26 cellular contexts compared by ENCODE assay signal in genomic region chr2:202120827-202121226, GRCh38. TPM values are rescaled to one million over a fixed set of nuclear protein-coding genes. Genes with fewer than 3 reads are reported as not detected.
A peak's percentile ranks its signal among the peaks of the same experiment; 100 is the strongest.
DNase-seq lines count a peak whose midpoint lies in the region; ATAC-seq, FAIRE-seq and TF ChIP-seq lines count a peak whose summit lies in the region.
"Had no signal": no experiment of that assay in that cellular context is flagged by ENCODE, and none has a peak within 500 bp of the region (broad histone marks: within the 10 kb centered on the region; RNA-seq: fewer than 3 reads in every experiment).

No MANE protein-coding gene starts in this region.

- H2AFZ ChIP-seq in HepG2 (ENCODE audit: low read length) = no peak overlapping the region
- H2AFZ ChIP-seq: GM23248 had no signal

- POLR2A ChIA-PET in HepG2 (lab: Yijun Ruan, JAX) (no interaction called here), WTC11 (lab: Charles Lee) (no interaction called here)

- peaks cover 4% of the 10 kb centered on the region; the same call in 1 of the 2 replicates for H3K27me3 Mint-ChIP-seq in WTC11 (ENCODE audit: low read depth)
- H3K27me3 Mint-ChIP-seq in dendritic cell treated with granulocyte-macrophage colony-stimulating factor and Interleukin-4, amounts not matched to agents 40 ng/mL and 50 ng/mL, for 4 days = peaks cover 9% of the 10 kb centered on the region

- ATAC-seq in HepG2 (no peak), right lobe of liver (no peak), WTC11 (no peak)
- no peak for ATAC-seq in activated CD4-positive, CD25-positive, alpha-beta regulatory T cell treated with anti-CD3 and anti-CD28 coated beads, Interleukin-2, amount 50 U/mL, for 24 hours
- ATAC-seq: A549 had no signal

- TF ChIP-seq POLR2A in HepG2 (IDR thresholded peaks at IDR 0.05; ENCODE audit: insufficient read depth in 1 of 2, low read depth in 2 of 2, low read length in 2 of 2) (no peak), right lobe of liver (IDR thresholded peaks at IDR 0.05) (no peak)

- peaks cover 14% of the 10 kb centered on the region for H3K36me3 Mint-ChIP-seq in WTC11
- peaks cover 9% of the 10 kb centered on the region for H3K36me3 Mint-ChIP-seq in dendritic cell treated with granulocyte-macrophage colony-stimulating factor and Interleukin-4, amounts not matched to agents 40 ng/mL and 50 ng/mL, for 4 days (ENCODE audit: low read depth)
- H3K36me3 Mint-ChIP-seq: CD8-positive, alpha-beta memory T cell had no signal

- BruUV-seq in HepG2 (replicated peaks; lab: Mats Ljungman, UMichigan) = no TSS peak

- peaks cover 5% of the 10 kb centered on the region for H3K4me1 Mint-ChIP-seq in WTC11
- peaks cover 47% of the 10 kb centered on the region for H3K4me1 Mint-ChIP-seq in dendritic cell treated with granulocyte-macrophage colony-stimulating factor and Interleukin-4, amounts not matched to agents 40 ng/mL and 50 ng/mL, for 4 days (ENCODE audit: low read depth)
- H3K4me1 Mint-ChIP-seq: CD8-positive, alpha-beta memory T cell had no signal

- no peaks in the 10 kb centered on the region for H3K4me1 ChIP-seq in HepG2 (ENCODE audit: insufficient read depth, low read length)
- no peaks in the 10 kb centered on the region for H3K4me1 ChIP-seq in right lobe of liver
- H3K4me1 ChIP-seq: BE2C had no signal

- H3K9me3 ChIP-seq in HepG2 (ENCODE audit: low read length) (no peaks in the 10 kb centered on the region), right lobe of liver (no peaks in the 10 kb centered on the region)
- H3K9me3 ChIP-seq: A549, BE2C had no signal

- TF ChIP-seq EP300 in HepG2 (IDR thresholded peaks at IDR 0.05; ENCODE audit: low read depth in 2 of 2, low read length in 2 of 2) = no peak
- TF ChIP-seq EP300 in HepG2 (CRISPR knock-in tag; IDR thresholded peaks at IDR 0.05; ENCODE audit: borderline replicate concordance) = no peak

- H3K9me3 Mint-ChIP-seq in WTC11 = peaks cover 19% of the 10 kb centered on the region
- peaks cover 12% of the 10 kb centered on the region for H3K9me3 Mint-ChIP-seq in dendritic cell treated with granulocyte-macrophage colony-stimulating factor and Interleukin-4, amounts not matched to agents 40 ng/mL and 50 ng/mL, for 4 days
- H3K9me3 Mint-ChIP-seq: CD4-positive, alpha-beta T cell; CD8-positive, alpha-beta memory T cell had no signal

- DNase-seq in HepG2 (ENCODE audit: low spot score) = no peak
- no peak for DNase-seq in right lobe of liver
- no peak for DNase-seq in WTC11 (ENCODE audit: low spot score)
- DNase-seq in NCI-H1694 treated with DMSO at 0.1 percent for 48 hours (lab: John Stamatoyannopoulos, UW) = no peak
- no peak for DNase-seq in coronary artery (ENCODE audit: low spot score)
- DNase-seq: 8988T; ACHN; AML-193; BE2C; CD4-positive, alpha-beta T cell; CD8-positive, alpha-beta memory T cell; DMS53; DMS79 treated with DMSO at 0.1 percent for 48 hours; GF-D8; GM23248; H7; HCEC 1CT had no signal

- H3K36me3 ChIP-seq in HepG2 (replicated peaks in 1 of 2; ENCODE audit: control insufficient read depth in 1 of 2, insufficient read depth in 2 of 2, low read length in 2 of 2) (no peaks in the 10 kb centered on the region), right lobe of liver (no peaks in the 10 kb centered on the region)
- H3K36me3 ChIP-seq: BE2C; BLaER1 treated with 17β-estradiol and CSF1 and Interleukin-3, amounts not matched to agents 10 nM and 100 nM had no signal

- WGBS in HepG2 (ENCODE audit: low lambda C conversion rate) = 22% methylated on average over 3 of the region's 3 CpGs
- 74% methylated on average over 3 of the region's 3 CpGs for WGBS in right lobe of liver (ENCODE audit: insufficient coverage, low coverage, low lambda C conversion rate, missing lambda C conversion rate)

- intact Hi-C loops in HepG2 (cut with micrococcal nuclease; ENCODE audit: unreplicated experiment) = no loop called here
- intact Hi-C loops in right lobe of liver (cut with DNase I) = no loop called here
- intact Hi-C loops in dendritic cell treated with granulocyte-macrophage colony-stimulating factor and Interleukin-4, amounts not matched to agents 40 ng/mL and 50 ng/mL, for 4 days (cut with micrococcal nuclease) = no loop called here

- no peaks in the 10 kb centered on the region for H4K20me1 ChIP-seq in HepG2 (ENCODE audit: insufficient read depth, low read length)
- H4K20me1 ChIP-seq: BLaER1 treated with 17β-estradiol and CSF1 and Interleukin-3, amounts not matched to agents 10 nM and 100 nM had no signal

- H3K27me3 ChIP-seq in HepG2 (ENCODE audit: control insufficient read depth in 1 of 2, insufficient read depth in 2 of 2, low read length in 2 of 2) (peaks cover 0 to 13% of the 10 kb centered on the region in 2 experiments; a peak in 3 of 5 replicates), right lobe of liver (no peaks in the 10 kb centered on the region)
- H3K27me3 ChIP-seq: BE2C; BLaER1 treated with 17β-estradiol and CSF1 and Interleukin-3, amounts not matched to agents 10 nM and 100 nM had no signal

- in situ Hi-C loops in HepG2 (cut with HindIII; ENCODE audit: extremely low pct_ligation_motif_present, low pct_unique_long_range_greater_than_20kb) = no loop called here

- no peak overlapping the region for H3K4me3 Mint-ChIP-seq in WTC11
- no peak overlapping the region for H3K4me3 Mint-ChIP-seq in dendritic cell treated with granulocyte-macrophage colony-stimulating factor and Interleukin-4, amounts not matched to agents 40 ng/mL and 50 ng/mL, for 4 days
- H3K4me3 Mint-ChIP-seq: CD14-positive monocyte; CD4-positive, alpha-beta T cell; CD8-positive, alpha-beta memory T cell had no signal

- FAIRE-seq in HepG2 (lab: Jason Lieb, UNC) = no peak
- FAIRE-seq: A549, GM12892, H1 had no signal

- no peak overlapping the region for H3K9ac ChIP-seq in HepG2 (ENCODE audit: insufficient read depth, low read depth, low read length)
- H3K9ac ChIP-seq: BLaER1 treated with 17β-estradiol and CSF1 and Interleukin-3, amounts not matched to agents 10 nM and 100 nM; GM23248 had no signal

- TF ChIP-seq RAD21 in HepG2 (CRISPR knock-in tag; IDR thresholded peaks at IDR 0.05) = no peak

- CTCF ChIA-PET in HepG2 (lab: Yijun Ruan, JAX; ENCODE audit: low intra/inter-chr PET ratio, low total read pairs) = no interaction called here
- CTCF ChIA-PET in WTC11 (lab: Charles Lee) = no interaction called here

- no peaks in the 10 kb centered on the region for H3K79me2 ChIP-seq in HepG2 (ENCODE audit: insufficient read depth, low read length)

- no peak overlapping the region for H3K4me2 ChIP-seq in HepG2 (ENCODE audit: low read depth, low read length)
- H3K4me2 ChIP-seq: A549 had no signal

- no peak overlapping the region for H3K4me3 ChIP-seq in HepG2 (replicated peaks in 1 of 3; ENCODE audit: insufficient read depth in 1 of 3, low read depth in 2 of 3, low read length in 3 of 3)
- H3K4me3 ChIP-seq in right lobe of liver = no peak overlapping the region
- H3K4me3 ChIP-seq in coronary artery = no peak overlapping the region
- H3K4me3 ChIP-seq: A549; BLaER1 treated with 17β-estradiol and CSF1 and Interleukin-3, amounts not matched to agents 10 nM and 100 nM; GM23248 had no signal

- TF ChIP-seq CTCF in HepG2 (CRISPR knock-in tag; IDR thresholded peaks at IDR 0.05) (no peak), right lobe of liver (IDR thresholded peaks at IDR 0.05) (no peak), WTC11 (IDR thresholded peaks at IDR 0.05) (no peak), coronary artery (IDR thresholded peaks at IDR 0.05) (no peak)

- no peak overlapping the region for H3K27ac Mint-ChIP-seq in WTC11
- H3K27ac Mint-ChIP-seq in dendritic cell treated with granulocyte-macrophage colony-stimulating factor and Interleukin-4, amounts not matched to agents 40 ng/mL and 50 ng/mL, for 4 days = peak overlapping the region; percentile 87
- H3K27ac Mint-ChIP-seq: CD4-positive, alpha-beta T cell had no signal

- H3K27ac ChIP-seq in HepG2 (ENCODE audit: extremely low read length, insufficient read depth, low read length) = no peak overlapping the region
- no peak overlapping the region for H3K27ac ChIP-seq in right lobe of liver
- H3K27ac ChIP-seq in coronary artery = no peak overlapping the region
- H3K27ac ChIP-seq: GM23248 had no signal

TF ChIP-seq in HepG2, 621 proteins besides CTCF, POLR2A, EP300 and RAD21 (continues in another document):
- TF ChIP-seq ZNF138 (CRISPR knock-in tag; IDR thresholded peaks at IDR 0.05; ENCODE audit: low read depth) = no peak
- TF ChIP-seq MAFK (conservative IDR thresholded peaks at IDR 0.05 in 1 of 2, IDR thresholded peaks at IDR 0.05 in 1 of 2; ENCODE audit: low read length in 2 of 2) = no peak
- peak; percentile 39 for TF ChIP-seq NFYB (CRISPR knock-in tag; IDR thresholded peaks at IDR 0.05)

TF ChIP-seq in WTC11, 78 proteins besides CTCF, POLR2A, EP300 and RAD21 (continues in another document):
- no peak for TF ChIP-seq EMX1 (CRISPR knock-in tag; IDR thresholded peaks at IDR 0.05)
- TF ChIP-seq ZNF138 (CRISPR knock-in tag; conservative IDR thresholded peaks at IDR 0.05) = no peak

RNA-seq across cellular contexts. Expression of gene KIAA2012, which starts 47.8 kb away (rescaled TPM):
- total RNA-seq in HepG2 (2016; rRNA removed; fragmentation: Illumina TruSeq; extraction: Trizol) (not detected in 2 replicates), right lobe of liver (under 1 TPM; 0.11 to 0.56 (median 0.43) TPM), WTC11 (2021) (not detected in 3 replicates)
- total RNA-seq in HepG2 (2016; cell fraction: cytosol; rRNA removed; fragmentation: Illumina TruSeq; extraction: Trizol; ENCODE audit: low read depth) = not detected in 2 replicates
- total RNA-seq in HepG2 (2016; cell fraction: insoluble cytoplasmic fraction; rRNA removed; fragmentation: Illumina TruSeq; extraction: Trizol) = not detected in 2 replicates
- total RNA-seq in HepG2 (2016; cell fraction: membrane; rRNA removed; fragmentation: Illumina TruSeq; extraction: Trizol) = not detected in 2 replicates
- not detected in 2 replicates for total RNA-seq in HepG2 (2016; cell fraction: nucleus; rRNA removed; fragmentation: Illumina TruSeq; extraction: Trizol)
- polyA plus RNA-seq in HepG2 (2011; rRNA removed) = not detected in 2 replicates
- not detected in 2 replicates for polyA plus RNA-seq in HepG2 (2011; cell fraction: cytosol; rRNA removed)
- not detected in 2 replicates for polyA plus RNA-seq in HepG2 (2011; cell fraction: nucleus; rRNA removed)
- polyA plus RNA-seq in HepG2 (2012) = not detected in 2 replicates
- not detected in 2 replicates for polyA plus RNA-seq in HepG2 (2016; cell fraction: cytosol; fragmentation: Illumina TruSeq; extraction: Trizol; ENCODE audit: low read depth)
- polyA plus RNA-seq in HepG2 (2016; cell fraction: insoluble cytoplasmic fraction; fragmentation: Illumina TruSeq; extraction: Trizol; ENCODE audit: low read depth) = not detected in 2 replicates
- polyA plus RNA-seq in HepG2 (2016; cell fraction: membrane; fragmentation: Illumina TruSeq; extraction: Trizol; ENCODE audit: low read depth) = not detected in 2 replicates
- not detected in 2 replicates for polyA plus RNA-seq in HepG2 (2016; cell fraction: nucleus; fragmentation: Illumina TruSeq; extraction: Trizol; ENCODE audit: insufficient read depth, low read depth)
- polyA minus RNA-seq in HepG2 (2011; rRNA and poly(A)+ RNA removed; ENCODE audit: low replicate concordance) = not detected in 2 replicates
- not detected in 2 replicates for polyA minus RNA-seq in HepG2 (2011; cell fraction: cytosol; rRNA and poly(A)+ RNA removed)
- not detected in 2 replicates for polyA minus RNA-seq in HepG2 (2011; cell fraction: nucleus; rRNA and poly(A)+ RNA removed)
- total RNA-seq: CD4-positive, alpha-beta T cell; CD8-positive, alpha-beta memory T cell; Daoy; G401; GM23248; H1; H7 had no signal
- polyA plus RNA-seq: CD14-positive monocyte; CD8-positive, alpha-beta memory T cell; H1 had no signal

Comparison
In these comparisons a context has a peak if more than half of its experiments do, and no peak if none do; other contexts are left out.
1. Of the 50 proteins assayed by ChIP-seq in both HepG2 and WTC11: peak only in HepG2: none; only in WTC11: USF2; in both: NFYB; in neither: 48.